1 cellular context compared by ENCODE assay signal in the genomic region with DNA sequence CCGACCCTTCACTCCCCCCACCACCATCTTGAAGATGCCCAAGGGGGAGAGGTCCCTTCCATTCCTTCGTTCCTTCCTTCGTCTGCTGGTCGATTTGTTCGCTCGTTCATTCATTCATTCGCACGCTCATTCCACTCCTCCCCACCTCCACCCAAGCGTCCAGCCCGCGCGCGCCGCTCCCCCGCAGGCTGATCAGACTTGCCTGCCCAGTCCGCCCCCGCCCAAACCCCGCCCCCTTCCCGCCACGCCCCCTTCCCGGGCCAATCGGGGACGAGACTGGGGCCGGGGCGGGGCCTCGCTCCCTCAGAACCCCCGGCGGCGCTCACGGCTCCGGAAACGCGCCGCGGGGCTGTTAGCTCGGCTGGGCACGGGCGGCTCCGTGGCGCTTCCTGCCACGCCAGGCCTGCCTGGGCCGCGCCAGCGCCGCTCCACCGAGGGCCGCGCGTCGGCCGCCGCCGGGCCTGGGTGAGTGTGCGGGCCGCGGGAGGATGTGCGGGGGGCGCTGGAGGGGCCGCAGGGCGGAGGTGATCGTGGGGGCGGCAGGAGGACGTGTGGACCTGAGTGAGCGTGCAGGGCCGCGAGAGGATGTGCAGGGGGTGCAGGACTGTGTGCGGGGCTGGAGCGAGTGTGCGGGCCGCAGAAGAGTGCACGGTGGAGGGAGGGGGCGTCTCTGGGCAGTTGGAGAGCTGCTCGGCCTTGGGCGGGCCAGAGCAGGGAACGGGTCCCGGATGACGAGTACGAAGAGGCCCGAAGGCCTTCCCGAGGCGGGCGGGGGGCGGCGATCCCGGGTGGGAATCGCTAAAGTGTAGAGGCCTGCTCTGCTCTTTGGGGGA.
A peak's percentile ranks its signal among the peaks of the same experiment; 100 is the strongest.
TF ChIP-seq lines count a peak whose summit lies in the region.

A gene with protein sequence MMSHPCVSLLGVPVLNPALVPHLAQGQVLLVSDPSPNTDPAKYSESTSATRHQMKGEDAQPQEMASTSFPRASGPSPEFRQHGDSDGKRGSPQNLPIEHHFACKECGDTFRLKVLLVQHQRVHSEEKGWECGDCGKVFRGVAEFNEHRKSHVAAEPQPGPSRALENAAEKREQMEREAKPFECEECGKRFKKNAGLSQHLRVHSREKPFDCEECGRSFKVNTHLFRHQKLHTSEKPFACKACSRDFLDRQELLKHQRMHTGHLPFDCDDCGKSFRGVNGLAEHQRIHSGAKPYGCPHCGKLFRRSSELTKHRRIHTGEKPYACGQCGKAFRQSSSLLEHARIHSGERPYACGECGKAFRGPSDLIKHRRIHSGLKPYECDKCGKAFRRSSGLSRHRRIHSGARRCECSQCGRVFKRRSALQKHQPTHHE (plus strand): TSS at position 333 of the 833 bp plus-strand sequence. CDS start 2,527 bp downstream, outside the sequence.

TF ChIP-seq in HEK293, 187 proteins besides CTCF, POLR2A, EP300 and RAD21 (continued from another document and continues in another):
- TF ChIP-seq, protein P1, sequence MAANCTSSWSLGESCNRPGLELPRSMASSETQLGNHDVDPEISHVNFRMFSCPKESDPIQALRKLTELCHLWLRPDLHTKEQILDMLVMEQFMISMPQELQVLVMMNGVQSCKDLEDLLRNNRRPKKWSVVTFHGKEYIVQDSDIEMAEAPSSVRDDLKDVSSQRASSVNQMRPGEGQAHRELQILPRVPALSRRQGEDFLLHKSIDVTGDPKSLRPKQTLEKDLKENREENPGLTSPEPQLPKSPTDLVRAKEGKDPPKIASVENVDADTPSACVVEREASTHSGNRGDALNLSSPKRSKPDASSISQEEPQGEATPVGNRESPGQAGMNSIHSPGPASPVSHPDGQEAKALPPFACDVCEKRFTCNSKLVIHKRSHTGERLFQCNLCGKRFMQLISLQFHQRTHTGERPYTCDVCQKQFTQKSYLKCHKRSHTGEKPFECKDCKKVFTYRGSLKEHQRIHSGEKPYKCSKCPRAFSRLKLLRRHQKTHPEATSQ (tag by site-specific recombination; IDR thresholded peaks at IDR 0.05): peak; percentile 76; the same call in 1 of the 2 replicates
- TF ChIP-seq ZNF10 (tag by site-specific recombination; IDR thresholded peaks at IDR 0.05) (no peak), ZNF155 (tag by site-specific recombination; IDR thresholded peaks at IDR 0.05) (no peak), ZNF518A (tag by site-specific recombination; conservative IDR thresholded peaks at IDR 0.05; ENCODE audit: low read depth) (no peak), GLI4 (tag by site-specific recombination; IDR thresholded peaks at IDR 0.05) (no peak), GLIS2 (tag by site-specific recombination; IDR thresholded peaks at IDR 0.05) (peak; percentile 44), ZNF521 (tag by site-specific recombination; IDR thresholded peaks at IDR 0.05) (no peak), ZNF19 (tag by site-specific recombination; IDR thresholded peaks at IDR 0.05; ENCODE audit: low read depth) (no peak), ZFP3 (tag by site-specific recombination; IDR thresholded peaks at IDR 0.05; ENCODE audit: low read depth) (no peak), ZNF2 (tag by site-specific recombination; IDR thresholded peaks at IDR 0.05) (no peak), ZNF629 (tag by site-specific recombination; IDR thresholded peaks at IDR 0.05) (no peak), SALL2 (tag by site-specific recombination; IDR thresholded peaks at IDR 0.05; ENCODE audit: borderline replicate concordance) (no peak), KLF7 (tag by site-specific recombination; IDR thresholded peaks at IDR 0.05; ENCODE audit: borderline replicate concordance) (no peak), GLI2 (tag by site-specific recombination; IDR thresholded peaks at IDR 0.05; ENCODE audit: borderline replicate concordance, low read depth) (no peak), PRDM2 (tag by site-specific recombination; IDR thresholded peaks at IDR 0.05; ENCODE audit: borderline replicate concordance) (no peak), ZNF626 (tag by site-specific recombination; IDR thresholded peaks at IDR 0.05) (no peak), ZNF792 (tag by site-specific recombination; IDR thresholded peaks at IDR 0.05) (no peak), ZNF24 (tag by site-specific recombination; IDR thresholded peaks at IDR 0.05) (peak; percentile 97), ZNF221 (tag by site-specific recombination; IDR thresholded peaks at IDR 0.05; ENCODE audit: borderline replicate concordance) (no peak), ZNF549 (tag by site-specific recombination; IDR thresholded peaks at IDR 0.05) (no peak), ZNF354C (tag by site-specific recombination; IDR thresholded peaks at IDR 0.05; ENCODE audit: borderline replicate concordance, low read depth) (no peak), ZNF585B (tag by site-specific recombination; IDR thresholded peaks at IDR 0.05) (no peak), ZNF48 (tag by site-specific recombination; IDR thresholded peaks at IDR 0.05) (no peak), KLF1 (tag by site-specific recombination; IDR thresholded peaks at IDR 0.05) (no peak), ZNF148 (tag by site-specific recombination; IDR thresholded peaks at IDR 0.05; ENCODE audit: borderline replicate concordance) (no peak), ZNF133 (tag by site-specific recombination; IDR thresholded peaks at IDR 0.05) (no peak), SP7 (tag by site-specific recombination; IDR thresholded peaks at IDR 0.05) (0 out of 2 replicates have a peak, but pooled peaks have one; percentile 28)
- TF ChIP-seq, protein P2, sequence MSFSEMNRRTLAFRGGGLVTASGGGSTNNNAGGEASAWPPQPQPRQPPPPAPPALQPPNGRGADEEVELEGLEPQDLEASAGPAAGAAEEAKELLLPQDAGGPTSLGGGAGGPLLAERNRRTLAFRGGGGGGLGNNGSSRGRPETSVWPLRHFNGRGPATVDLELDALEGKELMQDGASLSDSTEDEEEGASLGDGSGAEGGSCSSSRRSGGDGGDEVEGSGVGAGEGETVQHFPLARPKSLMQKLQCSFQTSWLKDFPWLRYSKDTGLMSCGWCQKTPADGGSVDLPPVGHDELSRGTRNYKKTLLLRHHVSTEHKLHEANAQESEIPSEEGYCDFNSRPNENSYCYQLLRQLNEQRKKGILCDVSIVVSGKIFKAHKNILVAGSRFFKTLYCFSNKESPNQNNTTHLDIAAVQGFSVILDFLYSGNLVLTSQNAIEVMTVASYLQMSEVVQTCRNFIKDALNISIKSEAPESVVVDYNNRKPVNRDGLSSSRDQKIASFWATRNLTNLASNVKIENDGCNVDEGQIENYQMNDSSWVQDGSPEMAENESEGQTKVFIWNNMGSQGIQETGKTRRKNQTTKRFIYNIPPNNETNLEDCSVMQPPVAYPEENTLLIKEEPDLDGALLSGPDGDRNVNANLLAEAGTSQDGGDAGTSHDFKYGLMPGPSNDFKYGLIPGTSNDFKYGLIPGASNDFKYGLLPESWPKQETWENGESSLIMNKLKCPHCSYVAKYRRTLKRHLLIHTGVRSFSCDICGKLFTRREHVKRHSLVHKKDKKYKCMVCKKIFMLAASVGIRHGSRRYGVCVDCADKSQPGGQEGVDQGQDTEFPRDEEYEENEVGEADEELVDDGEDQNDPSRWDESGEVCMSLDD (tag by site-specific recombination; IDR thresholded peaks at IDR 0.05): no peak
- TF ChIP-seq, protein P3, sequence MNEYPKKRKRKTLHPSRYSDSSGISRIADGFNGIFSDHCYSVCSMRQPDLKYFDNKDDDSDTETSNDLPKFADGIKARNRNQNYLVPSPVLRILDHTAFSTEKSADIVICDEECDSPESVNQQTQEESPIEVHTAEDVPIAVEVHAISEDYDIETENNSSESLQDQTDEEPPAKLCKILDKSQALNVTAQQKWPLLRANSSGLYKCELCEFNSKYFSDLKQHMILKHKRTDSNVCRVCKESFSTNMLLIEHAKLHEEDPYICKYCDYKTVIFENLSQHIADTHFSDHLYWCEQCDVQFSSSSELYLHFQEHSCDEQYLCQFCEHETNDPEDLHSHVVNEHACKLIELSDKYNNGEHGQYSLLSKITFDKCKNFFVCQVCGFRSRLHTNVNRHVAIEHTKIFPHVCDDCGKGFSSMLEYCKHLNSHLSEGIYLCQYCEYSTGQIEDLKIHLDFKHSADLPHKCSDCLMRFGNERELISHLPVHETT (tag by site-specific recombination; IDR thresholded peaks at IDR 0.05): no peak
